Comparison of ENCODE assay signal across 35 cellular contexts in the genomic region with DNA sequence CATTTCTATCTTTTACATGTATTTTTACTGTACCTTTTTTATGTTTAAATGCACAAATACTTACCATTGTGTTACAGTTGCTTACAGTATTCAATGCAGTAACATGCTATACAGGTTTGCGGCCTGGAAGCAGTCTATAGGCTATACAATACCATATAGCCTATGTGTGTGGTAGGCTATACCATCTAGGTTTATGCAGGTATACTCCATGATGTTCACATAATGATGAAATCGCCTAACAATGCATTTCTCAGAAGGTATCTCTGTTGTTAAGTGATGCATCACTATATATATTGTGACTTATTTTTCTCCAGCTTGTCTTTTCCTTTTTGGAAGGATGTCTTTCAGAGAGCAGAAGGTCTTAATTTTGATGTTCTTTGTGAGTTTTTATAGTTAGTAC.
"Had no signal": no experiment of that assay in that cellular context is flagged by ENCODE, and none has a peak within 500 bp of the region (broad histone marks: within the 10 kb centered on the region; RNA-seq: fewer than 3 reads in every experiment).

No MANE protein-coding gene starts in this region.

- H3K27me3 ChIP-seq: MG63 had no signal

- H3K36me3 ChIP-seq: MG63 had no signal

- H3K4me3 ChIP-seq: MG63 had no signal

- H3K9me3 ChIP-seq: MG63 had no signal

- DNase-seq: Karpas-422, Kasumi-1, MG63, MM.1S, MV-4-11, NCI-H1048, NCI-H1092, NCI-H1092 treated with DMSO at 0.1 percent for 48 hours, NCI-H1105, NCI-H1105 treated with DMSO at 0.1 percent for 48 hours, NCI-H1417, NCI-H1417 treated with DMSO at 0.1 percent for 48 hours, NCI-H1436, NCI-H1436 treated with DMSO at 0.1 percent for 48 hours, NCI-H146, NCI-H1694, NCI-H1694 treated with DMSO at 0.1 percent for 48 hours, NCI-H187, NCI-H187 treated with DMSO at 0.1 percent for 48 hours, NCI-H1930, NCI-H2029, NCI-H2029 treated with DMSO at 0.1 percent for 48 hours, NCI-H2081, NCI-H2081 treated with DMSO at 0.1 percent for 48 hours, NCI-H2107, NCI-H2171, NCI-H2171 treated with DMSO at 0.1 percent for 48 hours, NCI-H2227 treated with DMSO at 0.1 percent for 48 hours, NCI-H226, NCI-H345, NCI-H446, NCI-H446 treated with DMSO at 0.1 percent for 48 hours, NCI-H510A, NCI-H510A treated with DMSO at 0.1 percent for 48 hours, NCI-H524 had no signal
